ENCODE assay signal across 2 cellular contexts in genomic region chr5:80212171-80212667, GRCh38.
TF ChIP-seq lines count a peak whose summit lies in the region.

No MANE protein-coding gene starts in this region.

TF ChIP-seq in liver, 16 proteins besides CTCF, POLR2A, EP300 and RAD21 (continued from another document):
- TF ChIP-seq NR2F2 (IDR thresholded peaks at IDR 0.05) (no peak), HNF4A (conservative IDR thresholded peaks at IDR 0.05) (peak in 1 of 2 donors; percentile 13), SP1 (IDR thresholded peaks at IDR 0.05) (no peak), FOXA1 (IDR thresholded peaks at IDR 0.05) (no peak)
- TF ChIP-seq, protein P1, sequence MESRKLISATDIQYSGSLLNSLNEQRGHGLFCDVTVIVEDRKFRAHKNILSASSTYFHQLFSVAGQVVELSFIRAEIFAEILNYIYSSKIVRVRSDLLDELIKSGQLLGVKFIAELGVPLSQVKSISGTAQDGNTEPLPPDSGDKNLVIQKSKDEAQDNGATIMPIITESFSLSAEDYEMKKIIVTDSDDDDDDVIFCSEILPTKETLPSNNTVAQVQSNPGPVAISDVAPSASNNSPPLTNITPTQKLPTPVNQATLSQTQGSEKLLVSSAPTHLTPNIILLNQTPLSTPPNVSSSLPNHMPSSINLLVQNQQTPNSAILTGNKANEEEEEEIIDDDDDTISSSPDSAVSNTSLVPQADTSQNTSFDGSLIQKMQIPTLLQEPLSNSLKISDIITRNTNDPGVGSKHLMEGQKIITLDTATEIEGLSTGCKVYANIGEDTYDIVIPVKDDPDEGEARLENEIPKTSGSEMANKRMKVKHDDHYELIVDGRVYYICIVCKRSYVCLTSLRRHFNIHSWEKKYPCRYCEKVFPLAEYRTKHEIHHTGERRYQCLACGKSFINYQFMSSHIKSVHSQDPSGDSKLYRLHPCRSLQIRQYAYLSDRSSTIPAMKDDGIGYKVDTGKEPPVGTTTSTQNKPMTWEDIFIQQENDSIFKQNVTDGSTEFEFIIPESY (IDR thresholded peaks at IDR 0.05) = no peak
- TF ChIP-seq, protein P2, sequence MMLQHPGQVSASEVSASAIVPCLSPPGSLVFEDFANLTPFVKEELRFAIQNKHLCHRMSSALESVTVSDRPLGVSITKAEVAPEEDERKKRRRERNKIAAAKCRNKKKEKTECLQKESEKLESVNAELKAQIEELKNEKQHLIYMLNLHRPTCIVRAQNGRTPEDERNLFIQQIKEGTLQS (IDR thresholded peaks at IDR 0.05) = no peak

TF ChIP-seq in HepG2, 621 proteins besides CTCF, POLR2A, EP300 and RAD21 (continued from another document):
- TF ChIP-seq ZNF326 (CRISPR knock-in tag; IDR thresholded peaks at IDR 0.05; ENCODE audit: borderline replicate concordance) = no peak
- TF ChIP-seq ZBTB43 (CRISPR knock-in tag; conservative IDR thresholded peaks at IDR 0.05) = no peak
- no peak for TF ChIP-seq KAT8 (CRISPR knock-in tag; IDR thresholded peaks at IDR 0.05)
- no peak for TF ChIP-seq YEATS4 (CRISPR knock-in tag; IDR thresholded peaks at IDR 0.05; ENCODE audit: borderline replicate concordance)
- no peak for TF ChIP-seq ZNF331 (CRISPR knock-in tag; IDR thresholded peaks at IDR 0.05)
- TF ChIP-seq, protein P3, sequence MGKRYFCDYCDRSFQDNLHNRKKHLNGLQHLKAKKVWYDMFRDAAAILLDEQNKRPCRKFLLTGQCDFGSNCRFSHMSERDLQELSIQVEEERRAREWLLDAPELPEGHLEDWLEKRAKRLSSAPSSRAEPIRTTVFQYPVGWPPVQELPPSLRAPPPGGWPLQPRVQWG (CRISPR knock-in tag; IDR thresholded peaks at IDR 0.05; ENCODE audit: borderline replicate concordance, low read depth) = no peak
- TF ChIP-seq ZNF253 (CRISPR knock-in tag; IDR thresholded peaks at IDR 0.05; ENCODE audit: borderline replicate concordance) = no peak
- TF ChIP-seq ZKSCAN1 (IDR thresholded peaks at IDR 0.05; ENCODE audit: low read length) = no peak
- TF ChIP-seq KDM5A (IDR thresholded peaks at IDR 0.05; ENCODE audit: borderline replicate concordance, low read length) = no peak
- TF ChIP-seq, protein P4, sequence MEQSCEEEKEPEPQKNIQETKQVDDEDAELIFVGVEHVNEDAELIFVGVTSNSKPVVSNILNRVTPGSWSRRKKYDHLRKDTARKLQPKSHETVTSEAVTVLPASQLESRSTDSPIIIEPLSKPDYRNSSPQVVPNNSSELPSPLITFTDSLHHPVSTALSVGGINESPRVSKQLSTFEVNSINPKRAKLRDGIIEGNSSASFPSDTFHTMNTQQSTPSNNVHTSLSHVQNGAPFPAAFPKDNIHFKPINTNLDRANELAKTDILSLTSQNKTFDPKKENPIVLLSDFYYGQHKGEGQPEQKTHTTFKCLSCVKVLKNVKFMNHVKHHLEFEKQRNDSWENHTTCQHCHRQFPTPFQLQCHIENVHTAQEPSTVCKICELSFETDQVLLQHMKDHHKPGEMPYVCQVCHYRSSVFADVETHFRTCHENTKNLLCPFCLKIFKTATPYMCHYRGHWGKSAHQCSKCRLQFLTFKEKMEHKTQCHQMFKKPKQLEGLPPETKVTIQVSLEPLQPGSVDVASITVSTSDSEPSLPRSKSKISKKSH (CRISPR knock-in tag; IDR thresholded peaks at IDR 0.05; ENCODE audit: borderline replicate concordance) = no peak
- TF ChIP-seq MTF1 (CRISPR knock-in tag; IDR thresholded peaks at IDR 0.05) = no peak
